Comparison of ENCODE assay signal across 8 cellular contexts in the genomic region with DNA sequence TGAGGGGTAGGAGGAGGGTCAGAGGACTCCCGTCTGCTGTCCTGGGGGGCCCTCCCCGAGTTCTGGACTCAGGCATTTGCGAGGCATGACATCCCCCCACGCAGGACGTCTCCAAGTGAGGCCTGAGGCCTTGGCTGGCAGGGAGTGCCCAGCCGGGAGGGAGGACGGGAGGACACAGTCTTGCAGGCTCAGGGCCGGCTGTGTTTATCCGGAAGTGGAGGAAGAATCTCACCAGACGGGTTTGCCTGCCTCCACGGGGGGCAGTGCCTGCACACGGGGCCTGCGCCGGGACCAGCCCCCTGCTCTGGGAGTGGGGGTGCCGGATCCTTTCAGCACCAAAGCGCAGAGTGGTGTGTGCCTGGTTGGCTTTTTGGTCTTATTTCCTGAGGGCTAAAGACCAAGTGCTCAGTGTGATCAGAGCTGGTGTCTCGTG. TPM values are rescaled to one million over a fixed set of nuclear protein-coding genes. Genes with fewer than 3 reads are reported as not detected.
DNase-seq lines count a peak whose midpoint lies in the region; ATAC-seq and TF ChIP-seq lines count a peak whose summit lies in the region.

No MANE protein-coding gene starts in this region.

- no peaks in the 10 kb centered on the region for H3K9me3 Mint-ChIP-seq in CD4-positive, alpha-beta T cell
- no peaks in the 10 kb centered on the region for H3K9me3 Mint-ChIP-seq in natural killer cell treated with Interleukin-12 subunit alpha and Interleukin-12 subunit beta and Interleukin-15 and Interleukin-18, amount 100 ng/mL, for 72 hours

- peak; percentile 18 for ATAC-seq in CD4-positive, alpha-beta T cell (ENCODE audit: poor library complexity)
- ATAC-seq in natural killer cell treated with Interleukin-12 subunit alpha and Interleukin-12 subunit beta and Interleukin-15 and Interleukin-18, amount 100 ng/mL, for 72 hours = peak; percentile 57 to 69
- no peak for ATAC-seq in gastrocnemius medialis

- DNase-seq in CD4-positive, alpha-beta T cell = no peak
- DNase-seq in NCI-H748 treated with DMSO at 0.1 percent for 48 hours (lab: John Stamatoyannopoulos, UW) (peak; percentile 53), esophagus muscularis mucosa (ENCODE audit: extremely low spot score) (no peak), GM03348 (ENCODE audit: low spot score) (no peak), gastrocnemius medialis (no peak), AML-193 (lab: John Stamatoyannopoulos, UW) (no peak)
- DNase-seq in natural killer cell treated with Interleukin-12 subunit alpha and Interleukin-12 subunit beta and Interleukin-15 and Interleukin-18, amount 100 ng/mL, for 72 hours (ENCODE audit: low spot score) = no peak
- DNase-seq in stimulated activated CD4-positive, alpha-beta T cell treated with anti-CD3 and anti-CD28 coated beads, Interleukin-2, amount 100 ng/mL, for 24 hours = no peak

- no peak overlapping the region for H3K27ac Mint-ChIP-seq in CD4-positive, alpha-beta T cell
- H3K27ac Mint-ChIP-seq in natural killer cell treated with Interleukin-12 subunit alpha and Interleukin-12 subunit beta and Interleukin-15 and Interleukin-18, amount 100 ng/mL, for 72 hours = peak overlapping the region; percentile 37 to 68

- TF ChIP-seq POLR2A in esophagus muscularis mucosa (IDR thresholded peaks at IDR 0.05; ENCODE audit: low read depth) = no peak
- no peak for TF ChIP-seq POLR2A in gastrocnemius medialis (IDR thresholded peaks at IDR 0.05)

- H3K4me1 ChIP-seq in esophagus muscularis mucosa (peaks cover 50 to 64% (median 59%) of the 10 kb centered on the region in 4 donors), gastrocnemius medialis (peaks cover 7 to 18% of the 10 kb centered on the region in 2 donors)

- H3K36me3 Mint-ChIP-seq in CD4-positive, alpha-beta T cell (ENCODE audit: low read depth) = peaks cover 13% of the 10 kb centered on the region
- H3K36me3 Mint-ChIP-seq in natural killer cell treated with Interleukin-12 subunit alpha and Interleukin-12 subunit beta and Interleukin-15 and Interleukin-18, amount 100 ng/mL, for 72 hours = no peaks in the 10 kb centered on the region

- intact Hi-C loops in CD4-positive, alpha-beta T cell (cut with DNase I, micrococcal nuclease) = no loop called here
- intact Hi-C loops in esophagus muscularis mucosa (cut with DNase I) (no loop called here), gastrocnemius medialis (cut with DNase I; ENCODE audit: low total_unique reads) (no loop called here)

- H3K27me3 ChIP-seq in CD4-positive, alpha-beta T cell (ENCODE audit: control insufficient read depth, insufficient read depth, low read length) = no peaks in the 10 kb centered on the region
- H3K27me3 ChIP-seq in esophagus muscularis mucosa (no peaks in the 10 kb centered on the region), gastrocnemius medialis (no peaks in the 10 kb centered on the region)

- in situ Hi-C loops in gastrocnemius medialis (cut with MboI; ENCODE audit: low sequenced_read_pairs in 4 of 4) = no loop called here

- no peak overlapping the region for H3K27ac ChIP-seq in CD4-positive, alpha-beta T cell (ENCODE audit: low read depth, low read length)
- H3K27ac ChIP-seq in esophagus muscularis mucosa (replicated peaks in 1 of 4) (peak overlapping the region; percentile 76 to 83 (median 78)), gastrocnemius medialis (peak overlapping the region in 1 of 4 donors; percentile 9)

- POLR2A ChIA-PET in CD4-positive, alpha-beta T cell (lab: Charles Lee) = no interaction called here

- TF ChIP-seq CTCF in CD4-positive, alpha-beta T cell (IDR thresholded peaks at IDR 0.05) = no peak
- TF ChIP-seq CTCF in esophagus muscularis mucosa (IDR thresholded peaks at IDR 0.05) (peak in 2 of 3 experiments; percentile 19 to 31), gastrocnemius medialis (IDR thresholded peaks at IDR 0.05 in 4 of 5, conservative IDR thresholded peaks at IDR 0.05 in 1 of 5) (no peak)

- TF ChIP-seq EP300 in esophagus muscularis mucosa (IDR thresholded peaks at IDR 0.05) = no peak

- peaks cover 16% of the 10 kb centered on the region for H3K4me1 Mint-ChIP-seq in CD4-positive, alpha-beta T cell (ENCODE audit: low read depth)
- H3K4me1 Mint-ChIP-seq in natural killer cell treated with Interleukin-12 subunit alpha and Interleukin-12 subunit beta and Interleukin-15 and Interleukin-18, amount 100 ng/mL, for 72 hours (ENCODE audit: low read depth in 2 of 2) = peaks cover 12 to 22% of the 10 kb centered on the region in 2 donors

- H3K27me3 Mint-ChIP-seq in CD4-positive, alpha-beta T cell = no peaks in the 10 kb centered on the region
- H3K27me3 Mint-ChIP-seq in natural killer cell treated with Interleukin-12 subunit alpha and Interleukin-12 subunit beta and Interleukin-15 and Interleukin-18, amount 100 ng/mL, for 72 hours = no peaks in the 10 kb centered on the region

- no peaks in the 10 kb centered on the region for H3K9me3 ChIP-seq in CD4-positive, alpha-beta T cell (ENCODE audit: control insufficient read depth, low read length)
- H3K9me3 ChIP-seq in esophagus muscularis mucosa (no peaks in the 10 kb centered on the region), gastrocnemius medialis (no peaks in the 10 kb centered on the region)

- peaks cover 10 to 31% (median 31%) of the 10 kb centered on the region in 4 donors for H3K36me3 ChIP-seq in esophagus muscularis mucosa
- H3K36me3 ChIP-seq in gastrocnemius medialis = peaks cover 0 to 15% of the 10 kb centered on the region in 2 donors

- H3K4me3 ChIP-seq in esophagus muscularis mucosa (peak overlapping the region; percentile 19 to 40 (median 24)), gastrocnemius medialis (no peak overlapping the region)

- CTCF ChIA-PET in CD4-positive, alpha-beta T cell (lab: Charles Lee) = no interaction called here

- 32% methylated on average over 3 of the region's 17 CpGs for whole genome bisulfite sequencing in esophagus muscularis mucosa

- peak overlapping the region; percentile 11 for H3K4me3 Mint-ChIP-seq in CD4-positive, alpha-beta T cell
- H3K4me3 Mint-ChIP-seq in natural killer cell treated with Interleukin-12 subunit alpha and Interleukin-12 subunit beta and Interleukin-15 and Interleukin-18, amount 100 ng/mL, for 72 hours = peak overlapping the region; percentile 66

RNA-seq across cellular contexts. Expression of a gene that starts 10.9 kb away (rescaled TPM):
- 10 to 100 TPM; 19.2 to 19.6 TPM for total RNA-seq in CD4-positive, alpha-beta T cell
- total RNA-seq in esophagus muscularis mucosa (10 to 100 TPM; 11.8 to 25.5 (median 14.3) TPM), gastrocnemius medialis (10 to 100 TPM; 22.7 to 30.9 (median 24.4) TPM)
- total RNA-seq in natural killer cell treated with Interleukin-12 subunit alpha and Interleukin-12 subunit beta and Interleukin-15 and Interleukin-18, amount 100 ng/mL, for 72 hours = 10 to 100 TPM; 15.2 to 17.9 TPM

Comparison
In these comparisons a context has a peak if more than half of its experiments do, and no peak if none do; other contexts are left out.
1. ATAC-seq: peak in CD4-positive, alpha-beta T cell (single experiment) and natural killer cell treated with Interleukin-12 subunit alpha and Interleukin-12 subunit beta and Interleukin-15 and Interleukin-18, amount 100 ng/mL, for 72 hours (2 of 2); none in gastrocnemius medialis (0 of 2).
2. CTCF ChIP-seq: peak in esophagus muscularis mucosa (2 of 3); none in CD4-positive, alpha-beta T cell (single experiment) and gastrocnemius medialis (0 of 5).
3. H3K4me3 ChIP-seq: peak in esophagus muscularis mucosa (4 of 4); none in gastrocnemius medialis (0 of 4).